ENCODE assay signal across 17 cellular contexts in the genomic region with DNA sequence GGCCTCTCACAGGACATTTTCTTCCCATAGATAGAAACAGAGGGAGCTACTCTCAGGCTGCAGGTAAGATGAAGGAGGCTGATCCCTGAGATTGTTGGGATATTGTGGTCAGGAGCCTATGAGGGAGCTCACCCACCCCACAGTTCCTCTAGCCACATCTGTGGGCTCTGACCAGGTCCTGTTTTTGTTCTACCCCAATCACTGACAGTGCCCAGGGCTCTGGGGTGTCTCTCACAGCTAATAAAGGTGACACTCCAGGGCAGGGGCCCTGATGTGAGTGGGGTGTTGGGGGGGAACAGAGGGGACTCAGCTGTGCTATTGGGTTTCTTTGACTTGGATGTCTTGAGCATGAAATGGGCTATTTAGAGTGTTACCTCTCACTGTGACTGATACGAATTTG. TPM values are rescaled to one million over a fixed set of nuclear protein-coding genes. Genes with fewer than 3 reads are reported as not detected.
DNase-seq lines count a peak whose midpoint lies in the region; ATAC-seq and TF ChIP-seq lines count a peak whose summit lies in the region.
"Had no signal": no experiment of that assay in that cellular context is flagged by ENCODE, and none has a peak within 500 bp of the region (broad histone marks: within the 10 kb centered on the region; RNA-seq: fewer than 3 reads in every experiment).

No MANE protein-coding gene starts in this region.

- BruUV-seq in MCF 10A (replicated peaks; lab: Mats Ljungman, UMichigan) = no TSS peak

- peaks cover 48% of the 10 kb centered on the region for H3K36me3 Mint-ChIP-seq in T-helper 2 cell treated with Interferon-gamma antibody and Interleukin-4, amounts not matched to agents 5 μg/mL and 100 μg/mL, for 36 hours (ENCODE audit: low read depth)
- peaks cover 56% of the 10 kb centered on the region for H3K36me3 Mint-ChIP-seq in CD8-positive, alpha-beta T cell
- peaks cover 41 to 43% of the 10 kb centered on the region in 2 donors for H3K36me3 Mint-ChIP-seq in activated naive CD4-positive, alpha-beta T cell treated with anti-CD3 and anti-CD28 coated beads, Interleukin-2, amount 50 U/mL, for 72 hours
- H3K36me3 Mint-ChIP-seq in natural killer cell (peaks cover 28% of the 10 kb centered on the region), HFFc6 (ENCODE audit: low read depth) (no peaks in the 10 kb centered on the region), MCF 10A (ENCODE audit: insufficient read depth, unreplicated experiment) (no peaks in the 10 kb centered on the region)

- H3K36me3 ChIP-seq in CD8-positive, alpha-beta T cell (ENCODE audit: insufficient read depth, low read length) = peaks cover 46% of the 10 kb centered on the region

- H3K4me1 ChIP-seq in CD8-positive, alpha-beta T cell (ENCODE audit: insufficient read depth, low read length) = peaks cover 58% of the 10 kb centered on the region

- no peaks in the 10 kb centered on the region for H3K27me3 Mint-ChIP-seq in T-helper 2 cell treated with Interferon-gamma antibody and Interleukin-4, amounts not matched to agents 5 μg/mL and 100 μg/mL, for 36 hours (ENCODE audit: low read depth)
- no peaks in the 10 kb centered on the region for H3K27me3 Mint-ChIP-seq in CD8-positive, alpha-beta T cell (ENCODE audit: low read depth)
- H3K27me3 Mint-ChIP-seq in natural killer cell (ENCODE audit: low read depth in 2 of 2) = no peaks in the 10 kb centered on the region
- peaks cover 23% of the 10 kb centered on the region for H3K27me3 Mint-ChIP-seq in HFFc6 (ENCODE audit: insufficient read depth)
- H3K27me3 Mint-ChIP-seq in MCF 10A (ENCODE audit: insufficient read depth, unreplicated experiment) = no peaks in the 10 kb centered on the region

- CTCF ChIA-PET in CD8-positive, alpha-beta T cell (lab: Charles Lee) = interaction anchor here (1.1 to 15.8 kb wide), 6 partner anchors 11 to 108 kb away, joined by 3 to 184 read pairs (median 16); no protein-coding TSS in a partner anchor
- CTCF ChIA-PET in MCF 10A (lab: Yijun Ruan, JAX) = interaction anchor here (0.6 to 3.8 kb wide), 8 partner anchors 12 to 109 kb away, joined by 3 to 18 read pairs (median 10); no protein-coding TSS in a partner anchor

- H3K27ac Mint-ChIP-seq in T-helper 2 cell treated with Interferon-gamma antibody and Interleukin-4, amounts not matched to agents 5 μg/mL and 100 μg/mL, for 36 hours = no peak overlapping the region
- peak overlapping the region; percentile 97 for H3K27ac Mint-ChIP-seq in CD8-positive, alpha-beta T cell
- H3K27ac Mint-ChIP-seq in activated naive CD4-positive, alpha-beta T cell treated with anti-CD3 and anti-CD28 coated beads, Interleukin-2, amount 50 U/mL, for 72 hours = peak overlapping the region; percentile 89 to 93
- H3K27ac Mint-ChIP-seq in natural killer cell (peak overlapping the region; percentile 79 to 94), HFFc6 (no peak overlapping the region), MCF 10A (ENCODE audit: low read depth, unreplicated experiment) (no peak overlapping the region)

- H3K9me3 Mint-ChIP-seq in T-helper 2 cell treated with Interferon-gamma antibody and Interleukin-4, amounts not matched to agents 5 μg/mL and 100 μg/mL, for 36 hours = no peaks in the 10 kb centered on the region
- no peaks in the 10 kb centered on the region for H3K9me3 Mint-ChIP-seq in CD8-positive, alpha-beta T cell
- no peaks in the 10 kb centered on the region for H3K9me3 Mint-ChIP-seq in activated naive CD4-positive, alpha-beta T cell treated with anti-CD3 and anti-CD28 coated beads, Interleukin-2, amount 50 U/mL, for 72 hours
- H3K9me3 Mint-ChIP-seq in natural killer cell (no peaks in the 10 kb centered on the region), HFFc6 (no peaks in the 10 kb centered on the region), MCF 10A (ENCODE audit: unreplicated experiment) (no peaks in the 10 kb centered on the region)

- TF ChIP-seq CTCF in CD8-positive, alpha-beta T cell (IDR thresholded peaks at IDR 0.05) = no peak
- TF ChIP-seq CTCF in natural killer cell (IDR thresholded peaks at IDR 0.05) (no peak), HFFc6 (IDR thresholded peaks at IDR 0.05) (no peak), MCF 10A (IDR thresholded peaks at IDR 0.05; ENCODE audit: unreplicated experiment) (no peak)

- H3K27ac ChIP-seq in CD8-positive, alpha-beta T cell (ENCODE audit: low read depth, low read length) = peak overlapping the region; percentile 15
- H3K27ac ChIP-seq: sigmoid colon had no signal

- intact Hi-C loops in CD8-positive, alpha-beta T cell (cut with DNase I, micrococcal nuclease) = loop anchor here (5.0 to 10.0 kb wide), 2 partner anchors 221 to 339 kb away; a partner anchor contains a TSS
- intact Hi-C loops in natural killer cell (cut with micrococcal nuclease) (loop anchor here (10.0 kb wide), 1 partner anchor 219 kb away; a partner anchor contains a TSS), MCF 10A (cut with micrococcal nuclease) (no loop called here)

- H3K27me3 ChIP-seq in CD8-positive, alpha-beta T cell (ENCODE audit: insufficient read depth, low read length) = no peaks in the 10 kb centered on the region
- H3K27me3 ChIP-seq: sigmoid colon had no signal

- no peak for DNase-seq in T-helper 2 cell treated with Interferon-gamma antibody and Interleukin-4, amounts not matched to agents 5 μg/mL and 100 μg/mL, for 36 hours (ENCODE audit: low spot score)
- DNase-seq in T-helper 2 cell = no peak
- no peak for DNase-seq in CD8-positive, alpha-beta T cell
- DNase-seq in activated naive CD4-positive, alpha-beta T cell treated with anti-CD3 and anti-CD28 coated beads, Interleukin-2, amount 50 U/mL, for 72 hours (ENCODE audit: low spot score in 2 of 2) = no peak
- no peak for DNase-seq in natural killer cell
- DNase-seq in COLO829 (ENCODE audit: low spot score) = no peak
- DNase-seq in HFFc6 = no peak
- DNase-seq in MCF 10A (ENCODE audit: unreplicated experiment) = no peak
- DNase-seq: 8988T; activated CD4-positive, alpha-beta T cell treated with anti-CD3 and anti-CD28 coated beads, Interleukin-2, amount 50 U/mL, for 48 hours; C1 segment of cervical spinal cord; foreskin fibroblast; SHP77; sigmoid colon; trophoblast cell had no signal

- peak overlapping the region; percentile 98 for H3K4me3 ChIP-seq in CD8-positive, alpha-beta T cell (ENCODE audit: low read depth, low read length)
- H3K4me3 ChIP-seq: sigmoid colon had no signal

- peaks cover 41% of the 10 kb centered on the region for H3K4me1 Mint-ChIP-seq in T-helper 2 cell treated with Interferon-gamma antibody and Interleukin-4, amounts not matched to agents 5 μg/mL and 100 μg/mL, for 36 hours (ENCODE audit: low read depth)
- H3K4me1 Mint-ChIP-seq in CD8-positive, alpha-beta T cell (ENCODE audit: low read depth) = peaks cover 80% of the 10 kb centered on the region
- H3K4me1 Mint-ChIP-seq in natural killer cell = peaks cover 71 to 88% of the 10 kb centered on the region in 2 donors
- no peaks in the 10 kb centered on the region for H3K4me1 Mint-ChIP-seq in HFFc6 (ENCODE audit: low read depth)
- H3K4me1 Mint-ChIP-seq in MCF 10A (ENCODE audit: insufficient read depth, unreplicated experiment) = peaks cover 5% of the 10 kb centered on the region

- no peaks in the 10 kb centered on the region for H3K9me3 ChIP-seq in CD8-positive, alpha-beta T cell (ENCODE audit: low read length)
- H3K9me3 ChIP-seq: sigmoid colon had no signal

- peak overlapping the region; percentile 92 for H3K4me3 Mint-ChIP-seq in T-helper 2 cell treated with Interferon-gamma antibody and Interleukin-4, amounts not matched to agents 5 μg/mL and 100 μg/mL, for 36 hours
- H3K4me3 Mint-ChIP-seq in CD8-positive, alpha-beta T cell = peak overlapping the region; percentile 93
- H3K4me3 Mint-ChIP-seq in natural killer cell = peak overlapping the region; percentile 94
- H3K4me3 Mint-ChIP-seq in HFFc6 = no peak overlapping the region
- no peak overlapping the region for H3K4me3 Mint-ChIP-seq in MCF 10A (ENCODE audit: unreplicated experiment)

- POLR2A ChIA-PET in CD8-positive, alpha-beta T cell (lab: Charles Lee) = interaction anchor here (1.7 to 2.3 kb wide), 6 partner anchors 8 to 76 kb away, joined by 5 to 11 read pairs (median 6); no protein-coding TSS in a partner anchor
- POLR2A ChIA-PET in MCF 10A (lab: Yijun Ruan, JAX) = interaction anchor here (1.1 kb wide), 1 partner anchor 12 kb away, joined by 6 read pairs; no protein-coding TSS in a partner anchor

- ATAC-seq in CD8-positive, alpha-beta T cell = no peak
- ATAC-seq in activated naive CD4-positive, alpha-beta T cell treated with anti-CD3 and anti-CD28 coated beads, Interleukin-2, amount 50 U/mL, for 72 hours = no peak
- no peak for ATAC-seq in natural killer cell

RNA-seq across cellular contexts. Expression of a gene that starts 2.7 kb away (rescaled TPM):
- total RNA-seq in CD8-positive, alpha-beta T cell = 100 to 1,000 TPM; 378 to 382 TPM
- total RNA-seq in activated naive CD4-positive, alpha-beta T cell treated with anti-CD3 and anti-CD28 coated beads, Interleukin-2, amount 50 U/mL, for 72 hours = 100 to 1,000 TPM; 220 to 504 TPM
- total RNA-seq in natural killer cell (1,000 to 10,000 TPM; 1,031 to 1,621 (median 1,125) TPM), MCF 10A (2022) (16.9 and 28.5 TPM in 2 replicates)
- total RNA-seq in HFFc6 (2021; fragmentation: NEBNext Ultra II Directional; extraction: Animal tissue kit (Norgen Biotek cat#: 25700)) = 1 to 10 TPM; 1.4 to 7.5 (median 4.2) TPM

RNA-seq across cellular contexts. Expression of a gene that starts 45.0 kb away (rescaled TPM):
- not detected for total RNA-seq in CD8-positive, alpha-beta T cell
- total RNA-seq in activated naive CD4-positive, alpha-beta T cell treated with anti-CD3 and anti-CD28 coated beads, Interleukin-2, amount 50 U/mL, for 72 hours = 1 to 10 TPM in 1 of 2 donors, not detected in 1; 5.9 TPM
- total RNA-seq in natural killer cell (10 to 100 TPM in 1 of 3 donors, 1 to 10 TPM in 1, not detected in 1; 2.9 to 12.8 TPM), MCF 10A (2022) (0.23 TPM in 1 of 2 replicates, not detected in the other)
- not detected for total RNA-seq in HFFc6 (2021; fragmentation: NEBNext Ultra II Directional; extraction: Animal tissue kit (Norgen Biotek cat#: 25700))
- total RNA-seq: cardiac septum, H4, sigmoid colon had no signal

Comparison
In these comparisons a context has a peak if more than half of its experiments do, and no peak if none do; other contexts are left out.
1. H3K27ac Mint-ChIP-seq: peak in CD8-positive, alpha-beta T cell (single experiment), activated naive CD4-positive, alpha-beta T cell treated with anti-CD3 and anti-CD28 coated beads, Interleukin-2, amount 50 U/mL, for 72 hours (2 of 2) and natural killer cell (2 of 2); none in T-helper 2 cell treated with Interferon-gamma antibody and Interleukin-4, amounts not matched to agents 5 μg/mL and 100 μg/mL, for 36 hours (single experiment), HFFc6 (single experiment) and MCF 10A (single experiment).
2. H3K4me3 Mint-ChIP-seq: peak in T-helper 2 cell treated with Interferon-gamma antibody and Interleukin-4, amounts not matched to agents 5 μg/mL and 100 μg/mL, for 36 hours (single experiment), CD8-positive, alpha-beta T cell (single experiment) and natural killer cell (single experiment); none in HFFc6 (single experiment) and MCF 10A (single experiment).